ENCODE assay signal across 25 cellular contexts in the genomic region with DNA sequence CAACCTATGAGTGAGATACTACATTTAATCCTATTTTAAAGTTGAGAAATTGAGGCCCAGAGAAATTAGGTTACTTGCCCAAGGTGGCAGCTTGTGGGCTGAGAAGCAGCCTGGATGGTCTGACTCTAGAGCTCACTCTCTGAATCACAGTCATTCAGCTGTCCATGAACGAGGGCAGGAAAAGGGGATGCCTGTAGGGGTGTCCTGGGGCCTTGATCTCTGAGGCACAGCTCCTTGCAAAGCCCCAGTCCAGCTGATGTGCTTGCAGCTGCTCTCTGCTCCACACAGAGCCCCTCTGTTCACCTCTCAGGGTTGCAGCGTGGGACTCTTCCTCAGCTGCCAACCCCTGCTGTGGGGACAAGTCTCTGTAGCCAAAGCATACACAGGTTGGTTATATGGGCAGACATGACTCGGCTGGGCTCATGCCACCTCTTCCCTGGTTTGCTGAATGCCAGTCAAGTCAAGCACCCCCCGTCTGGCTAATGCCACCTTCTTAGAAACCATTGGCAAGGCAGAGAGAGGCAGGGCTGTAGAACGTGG. TPM values are rescaled to one million over a fixed set of nuclear protein-coding genes. Genes with fewer than 3 reads are reported as not detected.
"Had no signal": no experiment of that assay in that cellular context is flagged by ENCODE, and none has a peak within 500 bp of the region (broad histone marks: within the 10 kb centered on the region; RNA-seq: fewer than 3 reads in every experiment).

No MANE protein-coding gene starts in this region.

- H3K4me1 ChIP-seq: foreskin keratinocyte, left lung, psoas muscle, uterus had no signal

- H3K9me3 ChIP-seq: left lung, ovary, psoas muscle, stomach, suprapubic skin, tibial nerve, uterus had no signal

- DNase-seq: activated CD4-positive, alpha-beta T cell treated with anti-CD3 and anti-CD28 coated beads, Interleukin-2, amount 10 ng/mL, durations not matched to agents 7 days and 5 days; activated CD4-positive, CD25-positive, alpha-beta regulatory T cell treated with anti-CD3 and anti-CD28 coated beads, Interleukin-2, amount 50 U/mL, for 72 hours; activated effector memory CD4-positive, alpha-beta T cell treated with Interleukin-2 at 50 U/mL for 16 hours; activated naive CD4-positive, alpha-beta T cell treated with anti-CD3 and anti-CD28 coated beads for 36 hours; activated naive CD8-positive, alpha-beta T cell treated with anti-CD3 and anti-CD28 coated beads, Interleukin-2, amount 10 ng/mL, durations not matched to agents 7 days and 5 days; activated T-cell treated with anti-CD3 and anti-CD28 coated beads, Interleukin-2, amount 50 U/mL, for 72 hours; amniotic stem cell; effector CD4-positive, alpha-beta T cell; erythroblast; foreskin keratinocyte; left lung; naive thymus-derived CD4-positive, alpha-beta T cell; ovary; psoas muscle; right cardiac atrium; stimulated activated CD4-positive, alpha-beta T cell treated with anti-CD3 and anti-CD28 coated beads, Interleukin-1b, Interleukin-23, amount 100 ng/mL, for 48 hours; stomach; T-helper 1 cell; uterus; WERI-Rb-1 had no signal

- H3K4me3 ChIP-seq: left lung, lung, ovary, psoas muscle, stomach, suprapubic skin, tibial nerve, uterus had no signal

- ATAC-seq: foreskin keratinocyte, left lung, psoas muscle, right cardiac atrium had no signal

- H3K4me3 Mint-ChIP-seq: activated CD4-positive, alpha-beta T cell treated with anti-CD3 and anti-CD28 coated beads, Interleukin-2, amount 10 ng/mL, durations not matched to agents 7 days and 5 days; activated naive CD4-positive, alpha-beta T cell treated with anti-CD3 and anti-CD28 coated beads for 36 hours; activated naive CD8-positive, alpha-beta T cell treated with anti-CD3 and anti-CD28 coated beads, Interleukin-2, amount 10 ng/mL, durations not matched to agents 7 days and 5 days; activated T-cell treated with anti-CD3 and anti-CD28 coated beads, Interleukin-2, amount 50 U/mL, for 72 hours; naive thymus-derived CD4-positive, alpha-beta T cell; stimulated activated effector memory CD8-positive, alpha-beta T cell treated with anti-CD3 and anti-CD28 coated beads, Interleukin-12 subunit alpha, Interleukin-12 subunit beta, amount 100 ng/mL, for 72 hours had no signal

- H3K27me3 ChIP-seq: left lung, ovary, stomach, suprapubic skin, tibial nerve, uterus had no signal

- H3K9me3 Mint-ChIP-seq: activated CD4-positive, alpha-beta T cell treated with anti-CD3 and anti-CD28 coated beads, Interleukin-2, amount 10 ng/mL, durations not matched to agents 7 days and 5 days; activated naive CD4-positive, alpha-beta T cell treated with anti-CD3 and anti-CD28 coated beads for 36 hours; activated naive CD8-positive, alpha-beta T cell treated with anti-CD3 and anti-CD28 coated beads, Interleukin-2, amount 10 ng/mL, durations not matched to agents 7 days and 5 days; activated T-cell treated with anti-CD3 and anti-CD28 coated beads, Interleukin-2, amount 50 U/mL, for 72 hours; stimulated activated effector memory CD8-positive, alpha-beta T cell treated with anti-CD3 and anti-CD28 coated beads, Interleukin-12 subunit alpha, Interleukin-12 subunit beta, amount 100 ng/mL, for 72 hours had no signal

- H3K27me3 Mint-ChIP-seq: activated CD4-positive, alpha-beta T cell treated with anti-CD3 and anti-CD28 coated beads, Interleukin-2, amount 10 ng/mL, durations not matched to agents 7 days and 5 days; activated naive CD8-positive, alpha-beta T cell treated with anti-CD3 and anti-CD28 coated beads, Interleukin-2, amount 10 ng/mL, durations not matched to agents 7 days and 5 days; naive thymus-derived CD4-positive, alpha-beta T cell had no signal

- H3K36me3 ChIP-seq: left lung, ovary, stomach, suprapubic skin, uterus, WERI-Rb-1 had no signal

- H3K27ac Mint-ChIP-seq: activated CD4-positive, alpha-beta T cell treated with anti-CD3 and anti-CD28 coated beads, Interleukin-2, amount 10 ng/mL, durations not matched to agents 7 days and 5 days; activated naive CD4-positive, alpha-beta T cell treated with anti-CD3 and anti-CD28 coated beads for 36 hours; activated naive CD8-positive, alpha-beta T cell treated with anti-CD3 and anti-CD28 coated beads, Interleukin-2, amount 10 ng/mL, durations not matched to agents 7 days and 5 days; activated T-cell treated with anti-CD3 and anti-CD28 coated beads, Interleukin-2, amount 50 U/mL, for 72 hours; stimulated activated effector memory CD8-positive, alpha-beta T cell treated with anti-CD3 and anti-CD28 coated beads, Interleukin-12 subunit alpha, Interleukin-12 subunit beta, amount 100 ng/mL, for 72 hours had no signal

- H3K36me3 Mint-ChIP-seq: activated naive CD8-positive, alpha-beta T cell treated with anti-CD3 and anti-CD28 coated beads, Interleukin-2, amount 10 ng/mL, durations not matched to agents 7 days and 5 days; naive thymus-derived CD4-positive, alpha-beta T cell; stimulated activated effector memory CD8-positive, alpha-beta T cell treated with anti-CD3 and anti-CD28 coated beads, Interleukin-12 subunit alpha, Interleukin-12 subunit beta, amount 100 ng/mL, for 72 hours had no signal

- H3K27ac ChIP-seq: foreskin keratinocyte, left lung, ovary, psoas muscle, stomach, suprapubic skin, uterus, WERI-Rb-1 had no signal

RNA-seq across cellular contexts. Expression of a gene that starts 56.8 kb away (rescaled TPM):
- total RNA-seq: activated CD4-positive, alpha-beta T cell treated with anti-CD3 and anti-CD28 coated beads, Interleukin-2, amount 10 ng/mL, durations not matched to agents 7 days and 5 days; activated naive CD4-positive, alpha-beta T cell treated with anti-CD3 and anti-CD28 coated beads for 36 hours; activated naive CD8-positive, alpha-beta T cell treated with anti-CD3 and anti-CD28 coated beads, Interleukin-2, amount 10 ng/mL, durations not matched to agents 7 days and 5 days; glomerular endothelial cell had no signal
